In the genomic region with DNA sequence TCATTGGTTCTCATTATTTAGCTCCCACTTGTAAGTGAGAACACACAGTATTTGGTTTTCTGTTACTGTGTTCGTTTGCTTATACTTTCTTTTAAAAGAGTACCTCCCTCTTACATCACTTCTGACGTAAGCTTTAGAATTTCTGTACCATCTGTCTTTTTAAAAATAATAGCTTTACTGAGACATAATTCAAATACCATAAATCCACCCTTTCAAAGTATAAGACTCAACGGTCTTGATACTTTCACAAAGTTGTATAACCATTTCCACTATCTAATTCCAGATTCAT, we compare ENCODE assay signal across 22 cellular contexts.
A peak's percentile ranks its signal among the peaks of the same experiment; 100 is the strongest.
DNase-seq lines count a peak whose midpoint lies in the region; ATAC-seq, FAIRE-seq and TF ChIP-seq lines count a peak whose summit lies in the region.
"Had no signal": no experiment of that assay in that cellular context is flagged by ENCODE, and none has a peak within 500 bp of the region (broad histone marks: within the 10 kb centered on the region; RNA-seq: fewer than 3 reads in every experiment).

No MANE protein-coding gene starts in this region.

- H3K27me3 Mint-ChIP-seq in natural killer cell (ENCODE audit: low read depth in 2 of 2) (no peaks in the 10 kb centered on the region), type B pancreatic cell (peaks cover under 1% of the 10 kb centered on the region)
- no peaks in the 10 kb centered on the region for H3K27me3 Mint-ChIP-seq in natural killer cell treated with Interleukin-12 subunit alpha and Interleukin-12 subunit beta and Interleukin-15 and Interleukin-18, amount 100 ng/mL, for 72 hours
- H3K27me3 Mint-ChIP-seq: activated CD4-positive, alpha-beta T cell treated with anti-CD3 and anti-CD28 coated beads for 36 hours; activated T-cell treated with anti-CD3 and anti-CD28 coated beads, Interleukin-2, amount 50 U/mL, for 24 hours had no signal

- H3K9me3 ChIP-seq in keratinocyte (ENCODE audit: control insufficient read depth, low read depth, low read length): no peaks in the 10 kb centered on the region
- H3K9me3 ChIP-seq: esophagus squamous epithelium, gastrocnemius medialis, thoracic aorta had no signal

- DNase-seq in natural killer cell (no peak), amniotic epithelial cell (ENCODE audit: low read depth) (peak; percentile 44), keratinocyte (ENCODE audit: low read depth, low spot score) (no peak), type B pancreatic cell (ENCODE audit: extremely low spot score, unreplicated experiment) (no peak), islet precursor cell (no peak), germinal center (ENCODE audit: low spot score) (no peak)
- no peak for DNase-seq in natural killer cell treated with Interleukin-12 subunit alpha and Interleukin-12 subunit beta and Interleukin-15 and Interleukin-18, amount 100 ng/mL, for 72 hours (ENCODE audit: low spot score)
- DNase-seq in stimulated activated CD4-positive, alpha-beta T cell treated with anti-CD3 and anti-CD28 coated beads, Interleukin-2, amount 100 ng/mL, for 48 hours: no peak
- DNase-seq: activated CD4-positive, alpha-beta T cell treated with anti-CD3 and anti-CD28 coated beads for 36 hours; activated T-cell treated with anti-CD3 and anti-CD28 coated beads, Interleukin-2, amount 50 U/mL, for 24 hours; C1 segment of cervical spinal cord; cortex of kidney; esophagus squamous epithelium; gastrocnemius medialis; hypothalamus; NCI-H1105 treated with DMSO at 0.1 percent for 48 hours; NCI-H510A treated with DMSO at 0.1 percent for 48 hours; stimulated activated CD4-positive, alpha-beta T cell treated with anti-CD3 and anti-CD28 coated beads, Interleukin-4, amount 100 ng/mL, for 4 hours; stimulated activated naive CD8-positive, alpha-beta T cell treated with anti-CD3 and anti-CD28 coated beads, Interleukin-15, Interleukin-2, amounts not matched to agents 100 U/mL and 50 U/mL, for 24 hours had no signal

- dilution Hi-C loops in keratinocyte (cut with MboI; ENCODE audit: extremely low pct_ligation_motif_present, low sequenced_read_pairs): no loop called here

- peak overlapping the region; percentile 66 for H3K4me2 ChIP-seq in keratinocyte (ENCODE audit: control insufficient read depth, extremely low read depth, insufficient read depth, low read depth, low read length)

- peaks cover 18% of the 10 kb centered on the region for H3K4me1 ChIP-seq in keratinocyte (ENCODE audit: control insufficient read depth, extremely low read depth, insufficient read depth, low read length)

- no peaks in the 10 kb centered on the region for H3K9me1 ChIP-seq in keratinocyte (ENCODE audit: control insufficient read depth, extremely low read depth, insufficient read depth, low read length)

- no peak for TF ChIP-seq CTCF in natural killer cell (IDR thresholded peaks at IDR 0.05)
- TF ChIP-seq CTCF in keratinocyte (optimal IDR thresholded peaks at IDR 0.05 in 1 of 3, IDR thresholded peaks at IDR 0.05 in 1 of 3, conservative IDR thresholded peaks at IDR 0.05 in 1 of 3; ENCODE audit: extremely low read depth in 1 of 3, insufficient read depth in 2 of 3, low read length in 3 of 3): no peak
- no peak for TF ChIP-seq CTCF in type B pancreatic cell (conservative IDR thresholded peaks at IDR 0.05)

- H2AFZ ChIP-seq in keratinocyte (ENCODE audit: control insufficient read depth, low read length): no peak overlapping the region

- no peaks in the 10 kb centered on the region for H3K9me3 Mint-ChIP-seq in natural killer cell
- H3K9me3 Mint-ChIP-seq in natural killer cell treated with Interleukin-12 subunit alpha and Interleukin-12 subunit beta and Interleukin-15 and Interleukin-18, amount 100 ng/mL, for 72 hours: no peaks in the 10 kb centered on the region
- H3K9me3 Mint-ChIP-seq in type B pancreatic cell: no peaks in the 10 kb centered on the region
- H3K9me3 Mint-ChIP-seq: activated T-cell treated with anti-CD3 and anti-CD28 coated beads, Interleukin-2, amount 50 U/mL, for 24 hours; T-helper 1 cell treated with Interleukin-12 subunit alpha and Interleukin-12 subunit beta and Interleukin-4 antibody, amounts not matched to agents 30 μg/mL and 1 μg/mL, for 36 hours had no signal

- no peaks in the 10 kb centered on the region for H4K20me1 ChIP-seq in keratinocyte (ENCODE audit: control insufficient read depth, extremely low read depth, insufficient read depth, low read length)

- no peaks in the 10 kb centered on the region for H3K79me2 ChIP-seq in keratinocyte (ENCODE audit: control insufficient read depth, insufficient read depth, low read length)

- no peak overlapping the region for H3K4me3 ChIP-seq in keratinocyte (ENCODE audit: control insufficient read depth in 2 of 3, extremely low read depth in 1 of 3, insufficient read depth in 2 of 3, low read depth in 1 of 3, low read length in 3 of 3)
- H3K4me3 ChIP-seq: esophagus squamous epithelium, gastrocnemius medialis, thoracic aorta had no signal

- no peaks in the 10 kb centered on the region for H3K36me3 Mint-ChIP-seq in natural killer cell
- H3K36me3 Mint-ChIP-seq in natural killer cell treated with Interleukin-12 subunit alpha and Interleukin-12 subunit beta and Interleukin-15 and Interleukin-18, amount 100 ng/mL, for 72 hours: no peaks in the 10 kb centered on the region
- H3K36me3 Mint-ChIP-seq in type B pancreatic cell: peaks cover under 1% of the 10 kb centered on the region

- H3K9ac ChIP-seq in keratinocyte (ENCODE audit: control insufficient read depth, extremely low read depth, insufficient read depth, low read length): no peak overlapping the region

- no peak overlapping the region for H3K27ac ChIP-seq in keratinocyte (ENCODE audit: control insufficient read depth, insufficient read depth, low read length)
- H3K27ac ChIP-seq: thoracic aorta had no signal

- no peaks in the 10 kb centered on the region for H3K27me3 ChIP-seq in keratinocyte (ENCODE audit: control insufficient read depth, extremely low read depth, insufficient read depth, low read length)
- H3K27me3 ChIP-seq: esophagus squamous epithelium, gastrocnemius medialis had no signal

- intact Hi-C loops in natural killer cell (cut with micrococcal nuclease): no loop called here

- FAIRE-seq in keratinocyte (lab: Jason Lieb, UNC): no peak
- FAIRE-seq: islet of Langerhans had no signal

- peaks cover 32 to 35% of the 10 kb centered on the region in 2 donors for H3K4me1 Mint-ChIP-seq in natural killer cell
- H3K4me1 Mint-ChIP-seq in natural killer cell treated with Interleukin-12 subunit alpha and Interleukin-12 subunit beta and Interleukin-15 and Interleukin-18, amount 100 ng/mL, for 72 hours (ENCODE audit: low read depth in 2 of 2): peaks cover 19% of the 10 kb centered on the region in 2 donors
- peaks cover 11% of the 10 kb centered on the region for H3K4me1 Mint-ChIP-seq in type B pancreatic cell (ENCODE audit: unreplicated experiment)

- H3K4me3 Mint-ChIP-seq in natural killer cell (peak overlapping the region; percentile 21), type B pancreatic cell (no peak overlapping the region)
- no peak overlapping the region for H3K4me3 Mint-ChIP-seq in natural killer cell treated with Interleukin-12 subunit alpha and Interleukin-12 subunit beta and Interleukin-15 and Interleukin-18, amount 100 ng/mL, for 72 hours
- H3K4me3 Mint-ChIP-seq: activated CD4-positive, alpha-beta T cell treated with anti-CD3 and anti-CD28 coated beads for 36 hours; activated T-cell treated with anti-CD3 and anti-CD28 coated beads, Interleukin-2, amount 50 U/mL, for 24 hours; T-helper 1 cell treated with Interleukin-12 subunit alpha and Interleukin-12 subunit beta and Interleukin-4 antibody, amounts not matched to agents 30 μg/mL and 1 μg/mL, for 36 hours had no signal

- no peak for ATAC-seq in natural killer cell
- ATAC-seq in natural killer cell treated with Interleukin-12 subunit alpha and Interleukin-12 subunit beta and Interleukin-15 and Interleukin-18, amount 100 ng/mL, for 72 hours: no peak
- ATAC-seq: activated CD4-positive, alpha-beta T cell treated with anti-CD3 and anti-CD28 coated beads for 36 hours; gastrocnemius medialis; stimulated activated naive CD8-positive, alpha-beta T cell treated with anti-CD3 and anti-CD28 coated beads, Interleukin-15, Interleukin-2, amounts not matched to agents 100 U/mL and 50 U/mL, for 24 hours had no signal

- H3K27ac Mint-ChIP-seq in natural killer cell (peak overlapping the region in 1 of 2 donors; percentile 59), type B pancreatic cell (peak overlapping the region; percentile 0)
- H3K27ac Mint-ChIP-seq in natural killer cell treated with Interleukin-12 subunit alpha and Interleukin-12 subunit beta and Interleukin-15 and Interleukin-18, amount 100 ng/mL, for 72 hours: no peak overlapping the region
- H3K27ac Mint-ChIP-seq: activated CD4-positive, alpha-beta T cell treated with anti-CD3 and anti-CD28 coated beads for 36 hours; activated T-cell treated with anti-CD3 and anti-CD28 coated beads, Interleukin-2, amount 50 U/mL, for 24 hours; T-helper 1 cell treated with Interleukin-12 subunit alpha and Interleukin-12 subunit beta and Interleukin-4 antibody, amounts not matched to agents 30 μg/mL and 1 μg/mL, for 36 hours had no signal

- H3K36me3 ChIP-seq in keratinocyte (ENCODE audit: control insufficient read depth in 2 of 2, extremely low read depth in 1 of 2, insufficient read depth in 2 of 2, low read length in 2 of 2): no peaks in the 10 kb centered on the region
- H3K36me3 ChIP-seq: esophagus squamous epithelium, gastrocnemius medialis, thoracic aorta had no signal
